Comparison of ENCODE assay signal across 8 cellular contexts in genomic region chr6:43774776-43775583, GRCh38. TPM values are rescaled to one million over a fixed set of nuclear protein-coding genes. Genes with fewer than 3 reads are reported as not detected.
DNase-seq lines count a peak whose midpoint lies in the region; ATAC-seq lines count a peak whose summit lies in the region.

No MANE protein-coding gene starts in this region.

- H3K18ac ChIP-seq in mesenchymal stem cell (ENCODE audit: low read depth in 1 of 2, low read length in 2 of 2) = peak overlapping the region; percentile 74 to 91

- H3K27ac Mint-ChIP-seq in activated CD4-positive, alpha-beta memory T cell treated with anti-CD3 and anti-CD28 coated beads for 36 hours = no peak overlapping the region

- H3K4ac ChIP-seq in mesenchymal stem cell (ENCODE audit: low read depth in 1 of 2, low read length in 2 of 2) = peak overlapping the region; percentile 58 to 73

- H3K9ac ChIP-seq in mesenchymal stem cell (ENCODE audit: low read length) = peak overlapping the region; percentile 98

- peak overlapping the region in 1 of 2 experiments; percentile 30 for H3K23ac ChIP-seq in mesenchymal stem cell (ENCODE audit: low read length in 2 of 2)

- peak overlapping the region; percentile 94 for H2BK15ac ChIP-seq in mesenchymal stem cell (ENCODE audit: low read depth, poor library complexity, severe bottlenecking)

- H2BK120ac ChIP-seq in mesenchymal stem cell (ENCODE audit: low read depth, low read length) = peak overlapping the region; percentile 64

- no peak for ATAC-seq in HG03095 (IDR thresholded peaks at IDR 0.05; ENCODE audit: unreplicated experiment)

- H3K4me1 ChIP-seq in mesenchymal stem cell (ENCODE audit: control insufficient read depth, insufficient read depth, low read depth, low read length) = peaks cover 48% of the 10 kb centered on the region

- peak overlapping the region in 1 of 2 experiments; percentile 94 for H3K4me3 ChIP-seq in mesenchymal stem cell (ENCODE audit: insufficient read depth in 1 of 2, low read depth in 1 of 2, low read length in 2 of 2)

- H3K79me1 ChIP-seq in mesenchymal stem cell (replicated peaks; ENCODE audit: low read length, poor library complexity, severe bottlenecking) = peaks cover 28% of the 10 kb centered on the region

- H3K27ac ChIP-seq in mesenchymal stem cell (ENCODE audit: low read length, poor library complexity, severe bottlenecking) = no peak overlapping the region

- no peak overlapping the region for H2BK5ac ChIP-seq in mesenchymal stem cell (ENCODE audit: low read depth, low read length, poor library complexity, severe bottlenecking)

- H3K27me3 ChIP-seq in mesenchymal stem cell (ENCODE audit: control insufficient read depth in 1 of 2, insufficient read depth in 1 of 2, low read length in 2 of 2) = no peaks in the 10 kb centered on the region

- no peak overlapping the region for H2AFZ ChIP-seq in mesenchymal stem cell (ENCODE audit: low read depth, low read length)

- POLR2A ChIA-PET in activated CD4-positive, alpha-beta memory T cell treated with anti-CD3 and anti-CD28 coated beads for 36 hours (lab: Charles Lee) = interaction anchor here (0.7 to 0.9 kb wide), 2 partner anchors 51 to 299 kb away, joined by 3 to 4 read pairs; no protein-coding TSS in a partner anchor

- peak overlapping the region; percentile 66 for H3K4me2 ChIP-seq in mesenchymal stem cell (ENCODE audit: low read length, poor library complexity, severe bottlenecking)

- H3K27me3 Mint-ChIP-seq in activated CD4-positive, alpha-beta memory T cell treated with anti-CD3 and anti-CD28 coated beads for 36 hours = peaks cover 8% of the 10 kb centered on the region

- intact Hi-C loops in activated CD4-positive, alpha-beta memory T cell treated with anti-CD3 and anti-CD28 coated beads for 36 hours (cut with micrococcal nuclease) = loop anchor here (1.0 to 10.0 kb wide), 3 partner anchors 63 to 472 kb away; partner anchors contain the start of genes HSP90AB1, POLH and XPO5

- no peaks in the 10 kb centered on the region for H3K9me3 Mint-ChIP-seq in activated CD4-positive, alpha-beta memory T cell treated with anti-CD3 and anti-CD28 coated beads for 36 hours

- peak; percentile 37 for DNase-seq in NK-92 treated with Interleukin-12 subunit alpha and Interleukin-12 subunit beta, amount 100 ng/mL, for 24 hours (lab: John Stamatoyannopoulos, UW)
- no peak for DNase-seq in NK-92 (lab: John Stamatoyannopoulos, UW; ENCODE audit: unreplicated experiment)
- peak; percentile 43 for DNase-seq in NCI-H2196 treated with DMSO at 0.1 percent for 48 hours (lab: John Stamatoyannopoulos, UW; ENCODE audit: unreplicated experiment)
- peak; percentile 75 for DNase-seq in activated CD4-positive, alpha-beta memory T cell treated with anti-CD3 and anti-CD28 coated beads for 36 hours
- peak; percentile 33 for DNase-seq in effector CD8-positive, alpha-beta T cell (lab: John Stamatoyannopoulos, UW)
- peak; percentile 80 for DNase-seq in mesenchymal stem cell
- DNase-seq in stimulated activated CD8-positive, alpha-beta memory T cell treated with anti-CD3 and anti-CD28 coated beads, Interleukin-7, amount 100 ng/mL, for 4 hours (ENCODE audit: low read depth in 2 of 2) = peak; percentile 34 to 55

- H4K91ac ChIP-seq in mesenchymal stem cell (ENCODE audit: low read length) = peak overlapping the region; percentile 95

- H3K36me3 ChIP-seq in mesenchymal stem cell (ENCODE audit: control insufficient read depth in 1 of 2, insufficient read depth in 2 of 2, low read depth in 1 of 2, low read length in 2 of 2) = peaks cover 40 to 58% of the 10 kb centered on the region in 2 experiments

- H3K4me1 Mint-ChIP-seq in activated CD4-positive, alpha-beta memory T cell treated with anti-CD3 and anti-CD28 coated beads for 36 hours (ENCODE audit: low read depth) = peaks cover 30% of the 10 kb centered on the region

- CTCF ChIA-PET in activated CD4-positive, alpha-beta memory T cell treated with anti-CD3 and anti-CD28 coated beads for 36 hours (lab: Charles Lee) = interaction anchor here (0.6 to 5.1 kb wide), 37 partner anchors 9 to 311 kb away, joined by 3 to 51 read pairs (median 5); partner anchors contain the start of gene MRPS18A

- H2AK5ac ChIP-seq in mesenchymal stem cell (ENCODE audit: low read length, severe bottlenecking) = peak overlapping the region; percentile 87

- peaks cover 48% of the 10 kb centered on the region for H3K36me3 Mint-ChIP-seq in activated CD4-positive, alpha-beta memory T cell treated with anti-CD3 and anti-CD28 coated beads for 36 hours

- peak overlapping the region; percentile 90 for H4K8ac ChIP-seq in mesenchymal stem cell (ENCODE audit: low read length)

- H3K14ac ChIP-seq in mesenchymal stem cell (ENCODE audit: low read length in 2 of 2) = peak overlapping the region in 1 of 2 experiments; percentile 82

- WGBS in mesenchymal stem cell = 40% methylated on average over 17 of the region's 17 CpGs

- peak overlapping the region in 1 of 2 experiments; percentile 96 for H2BK12ac ChIP-seq in mesenchymal stem cell (ENCODE audit: low read length in 2 of 2)

- no peaks in the 10 kb centered on the region for H3K9me3 ChIP-seq in mesenchymal stem cell (ENCODE audit: control insufficient read depth, low read length)

- H3K4me3 Mint-ChIP-seq in activated CD4-positive, alpha-beta memory T cell treated with anti-CD3 and anti-CD28 coated beads for 36 hours = no peak overlapping the region

RNA-seq across cellular contexts. Expression of gene VEGFA, which starts 5.0 kb away (rescaled TPM):
- 10 to 100 TPM; 28.9 to 35.1 TPM for total RNA-seq in activated CD4-positive, alpha-beta memory T cell treated with anti-CD3 and anti-CD28 coated beads for 36 hours
- 94.9 TPM for polyA plus RNA-seq in mesenchymal stem cell (2013, experiment 1 of 2)
- polyA plus RNA-seq in mesenchymal stem cell (2013, experiment 2 of 2) = 89.3 TPM
